In genomic region chr17:82309656-82310570, GRCh38 we compare ENCODE assay signal across 1 cellular context.
TF ChIP-seq lines count a peak whose summit lies in the region.

No MANE protein-coding gene starts in this region.

TF ChIP-seq in HepG2, 621 proteins besides CTCF, POLR2A, EP300 and RAD21 (continued from another document and continues in another):
- TF ChIP-seq KIAA2018 (CRISPR knock-in tag; IDR thresholded peaks at IDR 0.05; ENCODE audit: borderline replicate concordance) (no peak), ZNF572 (CRISPR knock-in tag; IDR thresholded peaks at IDR 0.05) (0 out of 2 replicates have a peak, but pooled peaks have one; percentile 34), KDM1A (CRISPR knock-in tag; IDR thresholded peaks at IDR 0.05) (no peak; the same call in 1 of the 2 replicates), SMARCC2 (IDR thresholded peaks at IDR 0.05) (no peak), ZFP36 (IDR thresholded peaks at IDR 0.05; ENCODE audit: borderline replicate concordance, low read depth, low read length, partially characterized antibody) (no peak), NCOR1 (IDR thresholded peaks at IDR 0.05; ENCODE audit: borderline replicate concordance, low read length) (peak; percentile 57; the same call in 1 of the 2 replicates), IKZF1 (IDR thresholded peaks at IDR 0.05) (no peak), ZNF574 (CRISPR knock-in tag; IDR thresholded peaks at IDR 0.05) (peak; percentile 52), TBL1XR1 (IDR thresholded peaks at IDR 0.05; ENCODE audit: borderline replicate concordance, low read length, partially characterized antibody) (no peak), ZNF282 (IDR thresholded peaks at IDR 0.05; ENCODE audit: partially characterized antibody) (no peak), ATF1 (CRISPR knock-in tag; IDR thresholded peaks at IDR 0.05) (no peak), TCF12 (IDR thresholded peaks at IDR 0.05) (no peak), TCF12 (CRISPR knock-in tag; IDR thresholded peaks at IDR 0.05) (no peak), ARID3A (IDR thresholded peaks at IDR 0.05; ENCODE audit: low read depth, low read length) (no peak), SMAD1 (CRISPR knock-in tag; IDR thresholded peaks at IDR 0.05; ENCODE audit: borderline replicate concordance, low read depth) (peak; percentile 53; the same call in 1 of the 2 replicates), ZNF383 (CRISPR knock-in tag; IDR thresholded peaks at IDR 0.05; ENCODE audit: borderline replicate concordance) (no peak), SYNCRIP (IDR thresholded peaks at IDR 0.05; ENCODE audit: insufficient read depth, low read depth, low read length) (no peak), ZNF431 (CRISPR knock-in tag; IDR thresholded peaks at IDR 0.05; ENCODE audit: borderline replicate concordance, low read depth) (0 out of 2 replicates have a peak, but pooled peaks have one; percentile 64), ZNF362 (CRISPR knock-in tag; IDR thresholded peaks at IDR 0.05; ENCODE audit: borderline replicate concordance) (no peak), NR3C1 (CRISPR knock-in tag; IDR thresholded peaks at IDR 0.05) (no peak), ZFP37 (CRISPR knock-in tag; IDR thresholded peaks at IDR 0.05; ENCODE audit: borderline replicate concordance) (no peak), KAT8 (CRISPR knock-in tag; IDR thresholded peaks at IDR 0.05) (peak; percentile 63), PITX1 (CRISPR knock-in tag; IDR thresholded peaks at IDR 0.05) (peak; percentile 91), SRF (IDR thresholded peaks at IDR 0.05; ENCODE audit: low read depth, low read length) (no peak), ZBTB10 (CRISPR knock-in tag; IDR thresholded peaks at IDR 0.05; ENCODE audit: borderline replicate concordance) (no peak), ZNF589 (CRISPR knock-in tag; conservative IDR thresholded peaks at IDR 0.05) (peak; percentile 77; the same call in 1 of the 2 replicates), HDAC2 (CRISPR knock-in tag; IDR thresholded peaks at IDR 0.05) (peak; percentile 32; the same call in 1 of the 2 replicates), ZGPAT (CRISPR knock-in tag; IDR thresholded peaks at IDR 0.05) (peak; percentile 36; the same call in 1 of the 2 replicates), ZNF556 (CRISPR knock-in tag; IDR thresholded peaks at IDR 0.05; ENCODE audit: borderline replicate concordance) (peak; percentile 60; the same call in 1 of the 2 replicates), ARID4A (CRISPR knock-in tag; IDR thresholded peaks at IDR 0.05; ENCODE audit: borderline replicate concordance) (peak; percentile 70; the same call in 1 of the 2 replicates), ASH2L (IDR thresholded peaks at IDR 0.05; ENCODE audit: insufficient read length, low read depth, low read length) (peak; percentile 32), ZNF260 (CRISPR knock-in tag; IDR thresholded peaks at IDR 0.05; ENCODE audit: borderline replicate concordance, low read depth) (no peak), ZNF691 (CRISPR knock-in tag; IDR thresholded peaks at IDR 0.05; ENCODE audit: borderline replicate concordance, low read depth) (no peak; the same call in 1 of the 2 replicates)
